Comparison of ENCODE assay signal across 15 cellular contexts in genomic region chr11:67476692-67477091, GRCh38. TPM values are rescaled to one million over a fixed set of nuclear protein-coding genes. Genes with fewer than 3 reads are reported as not detected.
A peak's percentile ranks its signal among the peaks of the same experiment; 100 is the strongest.
DNase-seq lines count a peak whose midpoint lies in the region; ATAC-seq, FAIRE-seq and TF ChIP-seq lines count a peak whose summit lies in the region.
"Not testable (repeated sequence)": the region's sequence is repeated elsewhere in the genome, so short reads cannot be mapped to it uniquely, and the experiment has no call there.
"Had no signal": no experiment of that assay in that cellular context is flagged by ENCODE, and none has a peak within 500 bp of the region (broad histone marks: within the 10 kb centered on the region; RNA-seq: fewer than 3 reads in every experiment).

No MANE protein-coding gene starts in this region.

- not testable (repeated sequence) for H3K4me3 Mint-ChIP-seq in Caco-2 (ENCODE audit: unreplicated experiment)

- H3K9ac ChIP-seq in K562 (ENCODE audit: insufficient read depth in 1 of 2, low read depth in 2 of 2, low read length in 2 of 2); mesenchymal stem cell (ENCODE audit: low read length): not testable (repeated sequence)

- peak overlapping the region; percentile 69 for H3K27ac ChIP-seq in K562 (ENCODE audit: extremely low read depth, low read depth, low read length)
- H3K27ac ChIP-seq in mesenchymal stem cell (ENCODE audit: low read length, poor library complexity, severe bottlenecking); testis: not testable (repeated sequence)

- not testable (repeated sequence) for H3K36me3 ChIP-seq in Caco-2 (ENCODE audit: control insufficient read depth, insufficient read depth, low read length); K562 (ENCODE audit: control insufficient read depth, insufficient read depth, low read length); mesenchymal stem cell (ENCODE audit: control insufficient read depth in 1 of 2, insufficient read depth in 2 of 2, low read depth in 1 of 2, low read length in 2 of 2); testis (ENCODE audit: low read depth, missing control alignments)

- intact Hi-C loops in Caco-2 (cut with micrococcal nuclease; ENCODE audit: unreplicated experiment); K562 (cut with micrococcal nuclease); testis (cut with DNase I; ENCODE audit: low total_unique reads): not testable (repeated sequence)

- TF ChIP-seq POLR2A in K562 (conservative IDR thresholded peaks at IDR 0.05), result peak; percentile 62
- TF ChIP-seq POLR2A in testis (IDR thresholded peaks at IDR 0.05), result not testable (repeated sequence)

- H3K4ac ChIP-seq in mesenchymal stem cell (ENCODE audit: low read depth in 1 of 2, low read length in 2 of 2), result not testable (repeated sequence)

- H3K4me3 ChIP-seq in Caco-2 (ENCODE audit: low read depth, low read length); K562; mesenchymal stem cell (ENCODE audit: insufficient read depth in 1 of 2, low read depth in 1 of 2, low read length in 2 of 2): not testable (repeated sequence)
- H3K4me3 ChIP-seq in testis, result peak overlapping the region in 1 of 2 donors; percentile 15

- not testable (repeated sequence) for H3K79me1 ChIP-seq in mesenchymal stem cell (replicated peaks; ENCODE audit: low read length, poor library complexity, severe bottlenecking)

- BruUV-seq in Caco-2 (replicated peaks; lab: Mats Ljungman, UMichigan); K562 (replicated peaks; lab: Mats Ljungman, UMichigan): not testable (repeated sequence)

- H3K36me3 Mint-ChIP-seq in Caco-2 (ENCODE audit: insufficient read depth, unreplicated experiment), result not testable (repeated sequence)

- not testable (repeated sequence) for H3K4me1 ChIP-seq in Caco-2; mesenchymal stem cell (ENCODE audit: control insufficient read depth, insufficient read depth, low read depth, low read length); testis
- peaks cover 12 to 24% of the 10 kb centered on the region in 2 experiments; a peak in 4 of 5 replicates for H3K4me1 ChIP-seq in K562 (replicated peaks in 1 of 2; ENCODE audit: control insufficient read depth in 2 of 2, insufficient read depth in 2 of 2, low read length in 2 of 2)

- H3K9me1 ChIP-seq in K562 (ENCODE audit: control insufficient read depth, insufficient read depth, low read length), result not testable (repeated sequence)

- H2AK5ac ChIP-seq in mesenchymal stem cell (ENCODE audit: low read length, severe bottlenecking), result not testable (repeated sequence)

- peak; percentile 57 for ATAC-seq in K562

- not testable (repeated sequence) for H2BK12ac ChIP-seq in mesenchymal stem cell (ENCODE audit: low read length in 2 of 2)

- not testable (repeated sequence) for H3K23ac ChIP-seq in mesenchymal stem cell (ENCODE audit: low read length in 2 of 2)

- not testable (repeated sequence) for H3K9me3 ChIP-seq in Caco-2; K562 (replicated peaks; ENCODE audit: control insufficient read depth, insufficient read depth, low read depth, low read length); mesenchymal stem cell (ENCODE audit: control insufficient read depth, low read length); testis

- H3K9me3 Mint-ChIP-seq in Caco-2 (ENCODE audit: unreplicated experiment), result not testable (repeated sequence)

- H4K8ac ChIP-seq in mesenchymal stem cell (ENCODE audit: low read length), result peak overlapping the region; percentile 6

- peak overlapping the region; percentile 73 for H2AFZ ChIP-seq in K562 (ENCODE audit: low read depth, low read length)
- H2AFZ ChIP-seq in mesenchymal stem cell (ENCODE audit: low read depth, low read length), result not testable (repeated sequence)

- not testable (repeated sequence) for H2BK5ac ChIP-seq in mesenchymal stem cell (ENCODE audit: low read depth, low read length, poor library complexity, severe bottlenecking)

- not testable (repeated sequence) for H3K18ac ChIP-seq in mesenchymal stem cell (ENCODE audit: low read depth in 1 of 2, low read length in 2 of 2)

- FAIRE-seq in K562 (lab: Jason Lieb, UNC), result peak; percentile 49

- not testable (repeated sequence) for TF ChIP-seq RAD21 in K562 (CRISPR knock-in tag; conservative IDR thresholded peaks at IDR 0.05 in 1 of 2, IDR thresholded peaks at IDR 0.05 in 1 of 2)

- TF ChIP-seq EP300 in K562 (IDR thresholded peaks at IDR 0.05; ENCODE audit: low read length), result not testable (repeated sequence)

- not testable (repeated sequence) for H3K79me2 ChIP-seq in K562 (ENCODE audit: control insufficient read depth, insufficient read depth, low read length)

- WGBS in K562 (ENCODE audit: insufficient coverage, low coverage, missing lambda C conversion rate), result 65% methylated on average over 10 of the region's 10 CpGs
- WGBS in mesenchymal stem cell, result 94% methylated on average over 10 of the region's 10 CpGs
- 57 to 58% methylated on average over 10 of the region's 10 CpGs for WGBS in testis, 2 donors

- not testable (repeated sequence) for H4K91ac ChIP-seq in mesenchymal stem cell (ENCODE audit: low read length)

- H3K14ac ChIP-seq in mesenchymal stem cell (ENCODE audit: low read length in 2 of 2), result not testable (repeated sequence)

- not testable (repeated sequence) for H2BK120ac ChIP-seq in mesenchymal stem cell (ENCODE audit: low read depth, low read length)

- H3K27me3 Mint-ChIP-seq in Caco-2 (ENCODE audit: insufficient read depth, unreplicated experiment), result not testable (repeated sequence)

- not testable (repeated sequence) for TF ChIP-seq CTCF in Caco-2 (IDR thresholded peaks at IDR 0.05; ENCODE audit: insufficient read depth in 1 of 2, low read depth in 1 of 2, low read length in 1 of 2, severe bottlenecking in 1 of 2, unreplicated experiment in 1 of 2); K562 (IDR thresholded peaks at IDR 0.05 in 2 of 3, conservative IDR thresholded peaks at IDR 0.05 in 1 of 3; ENCODE audit: insufficient read depth in 2 of 3, low read depth in 1 of 3, low read length in 3 of 3); testis (IDR thresholded peaks at IDR 0.05)

- in situ Hi-C loops in K562 (cut with MboI), result not testable (repeated sequence)

- H2BK15ac ChIP-seq in mesenchymal stem cell (ENCODE audit: low read depth, poor library complexity, severe bottlenecking), result not testable (repeated sequence)

- H4K20me1 ChIP-seq in K562 (replicated peaks; ENCODE audit: control insufficient read depth, insufficient read depth, low read length), result not testable (repeated sequence)

- not testable (repeated sequence) for H3K4me2 ChIP-seq in K562 (ENCODE audit: insufficient read depth, low read length); mesenchymal stem cell (ENCODE audit: low read length, poor library complexity, severe bottlenecking)

- H3K27me3 ChIP-seq in Caco-2 (replicated peaks; ENCODE audit: control insufficient read depth, insufficient read depth, low read length); K562 (ENCODE audit: control insufficient read depth in 2 of 2, insufficient read depth in 2 of 2, low read length in 2 of 2); mesenchymal stem cell (ENCODE audit: control insufficient read depth in 1 of 2, insufficient read depth in 1 of 2, low read length in 2 of 2); testis: not testable (repeated sequence)

- CTCF ChIA-PET in Caco-2 (lab: Charles Lee), result interaction anchor here (0.6 to 1.9 kb wide), 2 partner anchors 75 to 621 kb away, joined by 3 to 5 read pairs; partner anchors contain the start of gene PPP1CA
- CTCF ChIA-PET in K562 (lab: Yijun Ruan, JAX; ENCODE audit: low intra/inter-chr PET ratio), result not testable (repeated sequence)

- not testable (repeated sequence) for DNase-seq in Caco-2, mesenchymal stem cell
- DNase-seq in OCI-M2 (lab: John Stamatoyannopoulos, UW; ENCODE audit: unreplicated experiment) (peak; percentile 9), K562 (ENCODE audit: extremely low read depth in 1 of 4, low spot score in 3 of 4) (peak in 1 of 4 experiments; percentile 50), testis (peak; percentile 58)

- H3K4me1 Mint-ChIP-seq in Caco-2 (ENCODE audit: low read depth, unreplicated experiment), result not testable (repeated sequence)

- POLR2A ChIA-PET in Caco-2 (lab: Charles Lee), result not testable (repeated sequence)
- POLR2A ChIA-PET in K562 (lab: Yijun Ruan, JAX), result interaction anchor here (0.5 to 1.5 kb wide), 7 partner anchors 9 to 215 kb away, joined by 3 to 4 read pairs (median 3); no protein-coding TSS in a partner anchor

- peak overlapping the region; percentile 17 for H3K27ac Mint-ChIP-seq in Caco-2 (ENCODE audit: unreplicated experiment)

RNA-seq across cellular contexts. Expression of gene AIP, which starts 6.1 kb away (rescaled TPM):
- total RNA-seq in Caco-2 (2022) (110 and 112 TPM in 2 replicates), K562 (2014; rRNA removed) (92.5 and 101 TPM in 2 replicates), K562 (2014; rRNA removed; fragmentation: Illumina TruSeq; extraction: Trizol) (16.6 and 37.0 TPM in 2 replicates), K562 (2015; rRNA removed; fragmentation: Illumina TruSeq; extraction: Trizol) (50.3 and 52.7 TPM in 2 replicates), K562 (2021) (71.2 and 78.3 TPM in 2 replicates), testis (10 to 100 TPM; 34.6 to 61.7 TPM)
- total RNA-seq in K562 (2011; cell fraction: chromatin; rRNA removed; ENCODE audit: low replicate concordance), result 16.7 and 49.3 TPM in 2 replicates
- total RNA-seq in K562 (2011; cell fraction: nucleolus; rRNA removed), result 51.0 and 54.0 TPM in 2 replicates
- 29.5 and 34.8 TPM in 2 replicates for total RNA-seq in K562 (2011; cell fraction: nucleoplasm; rRNA removed)
- polyA plus RNA-seq in K562 (2011; rRNA removed) (66.6 and 98.4 TPM in 2 replicates), K562 (2014; fragmentation: Illumina TruSeq; extraction: Trizol) (40.2 and 66.9 TPM in 2 replicates), K562 (2014; fragmentation: Nextera tagmentation; extraction: Ambion mirVana) (10 to 100 TPM in 1 of 2 experiments, 1 to 10 TPM in 1; 5.2 to 16.2 TPM), K562 (2014; rRNA removed) (85.1 and 92.7 TPM in 2 replicates), testis (ENCODE audit: insufficient read depth, low read depth, low replicate concordance) (60.7 TPM)
- polyA plus RNA-seq in K562 (2011; cell fraction: cytosol; rRNA removed), result 124 and 170 TPM in 2 replicates
- polyA plus RNA-seq in K562 (2011; cell fraction: nucleus; rRNA removed), result 61.0 and 75.7 TPM in 2 replicates
- 81.9 and 121 TPM in 2 replicates for polyA plus RNA-seq in K562 (2012)
- polyA minus RNA-seq in K562 (2011; rRNA and poly(A)+ RNA removed), result 43.3 and 59.8 TPM in 2 replicates
- polyA minus RNA-seq in K562 (2011; cell fraction: cytosol; rRNA and poly(A)+ RNA removed), result 48.4 and 57.2 TPM in 2 replicates
- 22.1 and 26.9 TPM in 2 replicates for polyA minus RNA-seq in K562 (2011; cell fraction: nucleus; rRNA and poly(A)+ RNA removed)
- 36.9 TPM for polyA plus RNA-seq in mesenchymal stem cell (2013, experiment 1 of 2)
- 37.6 TPM for polyA plus RNA-seq in mesenchymal stem cell (2013, experiment 2 of 2)

RNA-seq across cellular contexts. Expression of gene TMEM134, which starts 7.6 kb away (rescaled TPM):
- total RNA-seq in Caco-2 (2022), result 47.9 and 52.2 TPM in 2 replicates
- 5.8 and 18.7 TPM in 2 replicates for total RNA-seq in K562 (2011; cell fraction: chromatin; rRNA removed; ENCODE audit: low replicate concordance)
- 21.2 and 21.3 TPM in 2 replicates for total RNA-seq in K562 (2011; cell fraction: nucleolus; rRNA removed)
- total RNA-seq in K562 (2011; cell fraction: nucleoplasm; rRNA removed), result 17.5 and 22.7 TPM in 2 replicates
- 10.7 and 23.4 TPM in 2 replicates for total RNA-seq in K562 (2014; rRNA removed)
- 1.3 and 1.5 TPM in 2 replicates for total RNA-seq in K562 (2014; rRNA removed; fragmentation: Illumina TruSeq; extraction: Trizol)
- total RNA-seq in K562 (2015; rRNA removed; fragmentation: Illumina TruSeq; extraction: Trizol), result 10.3 and 10.7 TPM in 2 replicates
- total RNA-seq in K562 (2021), result 19.2 and 19.3 TPM in 2 replicates
- 17.5 and 26.2 TPM in 2 replicates for polyA plus RNA-seq in K562 (2011; rRNA removed)
- 79.1 and 131 TPM in 2 replicates for polyA plus RNA-seq in K562 (2011; cell fraction: cytosol; rRNA removed)
- 43.3 and 53.7 TPM in 2 replicates for polyA plus RNA-seq in K562 (2011; cell fraction: nucleus; rRNA removed)
- 20.0 and 28.2 TPM in 2 replicates for polyA plus RNA-seq in K562 (2012)
- 6.3 and 11.1 TPM in 2 replicates for polyA plus RNA-seq in K562 (2014; fragmentation: Illumina TruSeq; extraction: Trizol)
- 1 to 10 TPM in 1 of 2 experiments, under 1 TPM in 1; 0.63 to 1.4 TPM for polyA plus RNA-seq in K562 (2014; fragmentation: Nextera tagmentation; extraction: Ambion mirVana)
- 48.4 and 58.9 TPM in 2 replicates for polyA plus RNA-seq in K562 (2014; rRNA removed)
- 1.3 and 2.0 TPM in 2 replicates for polyA minus RNA-seq in K562 (2011; rRNA and poly(A)+ RNA removed)
- polyA minus RNA-seq in K562 (2011; cell fraction: cytosol; rRNA and poly(A)+ RNA removed), result 7.4 and 10.5 TPM in 2 replicates
- polyA minus RNA-seq in K562 (2011; cell fraction: nucleus; rRNA and poly(A)+ RNA removed), result 12.4 and 12.8 TPM in 2 replicates
- polyA plus RNA-seq in mesenchymal stem cell (2013, experiment 1 of 2), result 32.7 TPM
- 29.2 TPM for polyA plus RNA-seq in mesenchymal stem cell (2013, experiment 2 of 2)
- 100 to 1,000 TPM; 126 to 149 TPM for total RNA-seq in testis
- polyA plus RNA-seq in testis (ENCODE audit: insufficient read depth, low read depth, low replicate concordance), result 97.5 TPM

RNA-seq across cellular contexts. Expression of gene CABP4, which starts 21.5 kb away (rescaled TPM):
- not detected in 2 replicates for total RNA-seq in Caco-2 (2022)
- not detected in 2 replicates for total RNA-seq in K562 (2011; cell fraction: chromatin; rRNA removed; ENCODE audit: low replicate concordance)
- 0.92 TPM in 1 of 2 replicates, not detected in the other for total RNA-seq in K562 (2011; cell fraction: nucleolus; rRNA removed)
- 1.0 TPM in 1 of 2 replicates, not detected in the other for total RNA-seq in K562 (2011; cell fraction: nucleoplasm; rRNA removed)
- total RNA-seq in K562 (2014; rRNA removed), result not detected in 2 replicates
- not detected in 2 replicates for total RNA-seq in K562 (2014; rRNA removed; fragmentation: Illumina TruSeq; extraction: Trizol)
- total RNA-seq in K562 (2015; rRNA removed; fragmentation: Illumina TruSeq; extraction: Trizol), result 0.11 TPM in 1 of 2 replicates, not detected in the other
- total RNA-seq in K562 (2021), result not detected in 2 replicates
- 0.08 TPM in 1 of 2 replicates, not detected in the other for polyA plus RNA-seq in K562 (2011; rRNA removed)
- polyA plus RNA-seq in K562 (2011; cell fraction: cytosol; rRNA removed), result 0.16 TPM in 1 of 2 replicates, not detected in the other
- polyA plus RNA-seq in K562 (2011; cell fraction: nucleus; rRNA removed), result 0.26 TPM in 1 of 2 replicates, not detected in the other
- 0.14 and 0.20 TPM in 2 replicates for polyA plus RNA-seq in K562 (2012)
- not detected in 2 replicates for polyA plus RNA-seq in K562 (2014; fragmentation: Illumina TruSeq; extraction: Trizol)
- polyA plus RNA-seq in K562 (2014; fragmentation: Nextera tagmentation; extraction: Ambion mirVana), result not detected
- not detected in 2 replicates for polyA plus RNA-seq in K562 (2014; rRNA removed)
- not detected in 2 replicates for polyA minus RNA-seq in K562 (2011; rRNA and poly(A)+ RNA removed)
- not detected in 2 replicates for polyA minus RNA-seq in K562 (2011; cell fraction: cytosol; rRNA and poly(A)+ RNA removed)
- not detected in 2 replicates for polyA minus RNA-seq in K562 (2011; cell fraction: nucleus; rRNA and poly(A)+ RNA removed)
- not detected for polyA plus RNA-seq in mesenchymal stem cell (2013, experiment 1 of 2)
- not detected for polyA plus RNA-seq in mesenchymal stem cell (2013, experiment 2 of 2)
- 1 to 10 TPM in 1 of 2 donors, under 1 TPM in 1; 0.87 to 1.2 TPM for total RNA-seq in testis
- 0.98 TPM for polyA plus RNA-seq in testis (ENCODE audit: insufficient read depth, low read depth, low replicate concordance)
- total RNA-seq: A172, A673, G401, H4, H9 had no signal
- polyA plus RNA-seq: GM23338 had no signal

RNA-seq across cellular contexts. Expression of gene GPR152, which starts 24.2 kb away (rescaled TPM):
- total RNA-seq in Caco-2 (2022) (not detected in 2 replicates), K562 (2014; rRNA removed) (not detected in 2 replicates), K562 (2014; rRNA removed; fragmentation: Illumina TruSeq; extraction: Trizol) (not detected in 2 replicates), K562 (2015; rRNA removed; fragmentation: Illumina TruSeq; extraction: Trizol) (not detected in 2 replicates), K562 (2021) (not detected in 2 replicates), testis (not detected)
- total RNA-seq in K562 (2011; cell fraction: chromatin; rRNA removed; ENCODE audit: low replicate concordance), result not detected in 2 replicates
- total RNA-seq in K562 (2011; cell fraction: nucleolus; rRNA removed), result not detected in 2 replicates
- total RNA-seq in K562 (2011; cell fraction: nucleoplasm; rRNA removed), result not detected in 2 replicates
- polyA plus RNA-seq in K562 (2011; rRNA removed) (not detected in 2 replicates), K562 (2014; fragmentation: Illumina TruSeq; extraction: Trizol) (not detected in 2 replicates), K562 (2014; fragmentation: Nextera tagmentation; extraction: Ambion mirVana) (not detected), K562 (2014; rRNA removed) (not detected in 2 replicates), testis (ENCODE audit: insufficient read depth, low read depth, low replicate concordance) (not detected)
- not detected in 2 replicates for polyA plus RNA-seq in K562 (2011; cell fraction: cytosol; rRNA removed)
- polyA plus RNA-seq in K562 (2011; cell fraction: nucleus; rRNA removed), result not detected in 2 replicates
- not detected in 2 replicates for polyA plus RNA-seq in K562 (2012)
- polyA minus RNA-seq in K562 (2011; rRNA and poly(A)+ RNA removed), result not detected in 2 replicates
- polyA minus RNA-seq in K562 (2011; cell fraction: cytosol; rRNA and poly(A)+ RNA removed), result not detected in 2 replicates
- polyA minus RNA-seq in K562 (2011; cell fraction: nucleus; rRNA and poly(A)+ RNA removed), result not detected in 2 replicates
- polyA plus RNA-seq in mesenchymal stem cell (2013, experiment 1 of 2), result not detected
- polyA plus RNA-seq in mesenchymal stem cell (2013, experiment 2 of 2), result not detected
- total RNA-seq: A172; A673; Calu3; CD4-positive, CD25-positive, alpha-beta regulatory T cell; CD8-positive, alpha-beta T cell; Daoy; G401; GM23338; H4; H9 had no signal
- polyA plus RNA-seq: GM23338 had no signal

RNA-seq across cellular contexts. Expression of gene PITPNM1, which starts 28.5 kb away (rescaled TPM):
- total RNA-seq in Caco-2 (2022) (65.0 and 78.3 TPM in 2 replicates), K562 (2014; rRNA removed) (33.6 and 47.6 TPM in 2 replicates), K562 (2014; rRNA removed; fragmentation: Illumina TruSeq; extraction: Trizol) (9.3 and 11.2 TPM in 2 replicates), K562 (2015; rRNA removed; fragmentation: Illumina TruSeq; extraction: Trizol) (17.4 and 17.7 TPM in 2 replicates), K562 (2021) (50.2 and 53.7 TPM in 2 replicates), testis (10 to 100 TPM; 15.5 to 23.5 TPM)
- total RNA-seq in K562 (2011; cell fraction: chromatin; rRNA removed; ENCODE audit: low replicate concordance), result 48.7 and 132 TPM in 2 replicates
- total RNA-seq in K562 (2011; cell fraction: nucleolus; rRNA removed), result 82.2 and 92.7 TPM in 2 replicates
- 41.5 and 53.5 TPM in 2 replicates for total RNA-seq in K562 (2011; cell fraction: nucleoplasm; rRNA removed)
- polyA plus RNA-seq in K562 (2011; rRNA removed) (14.7 and 18.8 TPM in 2 replicates), K562 (2014; fragmentation: Illumina TruSeq; extraction: Trizol) (16.0 and 24.4 TPM in 2 replicates), K562 (2014; fragmentation: Nextera tagmentation; extraction: Ambion mirVana) (under 1 TPM; 0.11 to 0.25 TPM), K562 (2014; rRNA removed) (35.0 and 42.3 TPM in 2 replicates), testis (ENCODE audit: insufficient read depth, low read depth, low replicate concordance) (19.6 TPM)
- polyA plus RNA-seq in K562 (2011; cell fraction: cytosol; rRNA removed), result 15.2 and 52.3 TPM in 2 replicates
- 72.4 and 144 TPM in 2 replicates for polyA plus RNA-seq in K562 (2011; cell fraction: nucleus; rRNA removed)
- polyA plus RNA-seq in K562 (2012), result 24.1 and 32.9 TPM in 2 replicates
- polyA minus RNA-seq in K562 (2011; rRNA and poly(A)+ RNA removed), result 4.8 and 6.9 TPM in 2 replicates
- 15.8 and 16.3 TPM in 2 replicates for polyA minus RNA-seq in K562 (2011; cell fraction: cytosol; rRNA and poly(A)+ RNA removed)
- 28.3 and 31.1 TPM in 2 replicates for polyA minus RNA-seq in K562 (2011; cell fraction: nucleus; rRNA and poly(A)+ RNA removed)
- polyA plus RNA-seq in mesenchymal stem cell (2013, experiment 1 of 2), result 37.9 TPM
- polyA plus RNA-seq in mesenchymal stem cell (2013, experiment 2 of 2), result 33.5 TPM
